In genomic region chr13:36294061-36294460, GRCh38 we compare ENCODE assay signal across 25 cellular contexts. TPM values are rescaled to one million over a fixed set of nuclear protein-coding genes. Genes with fewer than 3 reads are reported as not detected.
"Had no signal": no experiment of that assay in that cellular context is flagged by ENCODE, and none has a peak within 500 bp of the region (broad histone marks: within the 10 kb centered on the region; RNA-seq: fewer than 3 reads in every experiment).

No MANE protein-coding gene starts in this region.

- H3K27ac ChIP-seq: colonic mucosa, gastrocnemius medialis, lower lobe of right lung, pancreas, right atrium auricular region, thyroid gland had no signal

- H3K27me3 Mint-ChIP-seq: progenitor cell of endocrine pancreas, type B pancreatic cell had no signal

- H3K27me3 ChIP-seq: gastrocnemius medialis, pancreas, right atrium auricular region, thyroid gland had no signal

- DNase-seq: colonic mucosa; effector memory CD4-positive, alpha-beta T cell; foreskin fibroblast; gastrocnemius medialis; head of caudate nucleus; left ventricle myocardium superior; lower lobe of right lung; natural killer cell; occipital lobe; pancreas; stimulated activated CD4-positive, alpha-beta T cell treated with anti-CD3 and anti-CD28 coated beads, Interleukin-12 subunit alpha, Interleukin-12 subunit beta, amount 100 ng/mL, for 4 hours; stimulated activated CD4-positive, alpha-beta T cell treated with anti-CD3 and anti-CD28 coated beads, Interleukin-1b, Interleukin-23, amount 100 ng/mL, for 48 hours; stimulated activated CD4-positive, alpha-beta T cell treated with anti-CD3 and anti-CD28 coated beads, Interleukin-4, amount 100 ng/mL, for 1 hour; stimulated activated CD8-positive, alpha-beta memory T cell treated with anti-CD3 and anti-CD28 coated beads, Interleukin-4, amount 100 ng/mL, for 48 hours; stimulated activated naive CD4-positive, alpha-beta T cell; stimulated activated naive CD8-positive, alpha-beta T cell treated with anti-CD3 and anti-CD28 coated beads, Interleukin-15, amount 100 ng/mL, for 72 hours had no signal

- H3K36me3 Mint-ChIP-seq: natural killer cell, type B pancreatic cell had no signal

- ATAC-seq: esophagus mucosa; gastrocnemius medialis; left ventricle myocardium superior; pancreas; sciatic nerve; stimulated activated naive CD8-positive, alpha-beta T cell treated with anti-CD3 and anti-CD28 coated beads, Interleukin-15, amount 100 ng/mL, for 72 hours had no signal

- H3K4me2 ChIP-seq: smooth muscle cell had no signal

- H3K27ac Mint-ChIP-seq: dendritic cell treated with granulocyte-macrophage colony-stimulating factor and Interleukin-4, amounts not matched to agents 40 ng/mL and 50 ng/mL, for 4 days; natural killer cell; progenitor cell of endocrine pancreas; stimulated activated naive CD8-positive, alpha-beta T cell treated with anti-CD3 and anti-CD28 coated beads, Interleukin-15, amount 100 ng/mL, for 72 hours; type B pancreatic cell had no signal

- H3K9me3 Mint-ChIP-seq: dendritic cell treated with granulocyte-macrophage colony-stimulating factor and Interleukin-4, amounts not matched to agents 40 ng/mL and 50 ng/mL, for 4 days; natural killer cell; stimulated activated naive CD8-positive, alpha-beta T cell treated with anti-CD3 and anti-CD28 coated beads, Interleukin-15, amount 100 ng/mL, for 72 hours had no signal

- H3K4me1 ChIP-seq: colonic mucosa had no signal

- H3K4me3 ChIP-seq: colonic mucosa, gastrocnemius medialis, lower lobe of right lung, pancreas, right atrium auricular region, smooth muscle cell, thyroid gland had no signal

- H3K36me3 ChIP-seq: colonic mucosa, gastrocnemius medialis, lower lobe of right lung, pancreas, right atrium auricular region, thyroid gland had no signal

- H3K9me3 ChIP-seq: colonic mucosa, gastrocnemius medialis, lower lobe of right lung, pancreas, thyroid gland had no signal

- H3K4me3 Mint-ChIP-seq: dendritic cell treated with granulocyte-macrophage colony-stimulating factor and Interleukin-4, amounts not matched to agents 40 ng/mL and 50 ng/mL, for 4 days; natural killer cell; stimulated activated naive CD8-positive, alpha-beta T cell treated with anti-CD3 and anti-CD28 coated beads, Interleukin-15, amount 100 ng/mL, for 72 hours; type B pancreatic cell had no signal

RNA-seq across cellular contexts. Expression of gene CCDC169, which starts 3.6 kb away (rescaled TPM):
- total RNA-seq: lower lobe of right lung, mononuclear cell, natural killer cell had no signal
